ENCODE assay signal across 13 cellular contexts in the genomic region with DNA sequence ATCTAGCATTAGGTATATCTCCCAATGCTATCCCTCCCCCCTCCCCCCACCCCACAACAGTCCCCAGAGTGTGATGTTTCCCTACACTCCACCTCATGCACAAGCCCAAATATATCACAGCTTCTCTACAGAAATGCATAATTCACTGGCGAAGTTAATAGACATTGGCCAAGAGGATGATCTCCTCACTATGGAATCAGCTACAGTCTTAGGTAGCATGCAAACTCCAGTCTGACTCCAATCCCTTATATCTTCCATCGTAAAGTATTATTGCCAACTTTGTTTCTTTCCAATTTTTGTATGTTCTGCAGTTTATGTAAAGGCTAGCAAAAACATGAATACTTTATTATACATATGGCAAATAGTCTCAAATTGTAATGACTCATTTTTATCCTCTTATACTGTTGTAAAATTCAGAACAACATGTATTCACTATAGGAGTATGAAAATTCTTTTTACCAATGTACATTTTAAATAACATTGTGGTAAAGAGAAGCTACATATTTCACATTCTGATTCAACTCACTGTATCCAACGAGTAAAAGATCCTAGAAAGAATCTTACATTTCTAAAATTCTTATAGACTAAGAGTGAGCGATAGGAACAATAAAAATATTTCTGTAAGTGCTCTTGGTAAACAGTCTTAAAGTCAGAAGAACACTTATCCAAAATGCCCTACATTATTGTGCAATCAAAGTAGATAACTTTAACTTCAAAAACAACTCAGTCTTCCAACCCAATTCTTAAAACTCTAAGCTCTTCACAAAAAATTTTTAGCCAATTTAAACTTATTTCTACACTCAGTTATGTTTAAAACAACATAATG. TPM values are rescaled to one million over a fixed set of nuclear protein-coding genes. Genes with fewer than 3 reads are reported as not detected.
DNase-seq lines count a peak whose midpoint lies in the region; ATAC-seq and TF ChIP-seq lines count a peak whose summit lies in the region.
"Had no signal": no experiment of that assay in that cellular context is flagged by ENCODE, and none has a peak within 500 bp of the region (broad histone marks: within the 10 kb centered on the region; RNA-seq: fewer than 3 reads in every experiment).

No MANE protein-coding gene starts in this region.

- CTCF ChIA-PET in activated naive CD4-positive, alpha-beta T cell treated with anti-CD3 and anti-CD28 coated beads, Interleukin-2, amount 10 ng/mL, durations not matched to agents 7 days and 5 days (lab: Charles Lee): no interaction called here
- CTCF ChIA-PET in WTC11 (lab: Charles Lee): interaction anchor here (1.3 to 1.5 kb wide), 2 partner anchors 47 to 182 kb away, joined by 4 to 5 read pairs; no protein-coding TSS in a partner anchor

- no peaks in the 10 kb centered on the region for H3K4me1 Mint-ChIP-seq in activated naive CD4-positive, alpha-beta T cell treated with anti-CD3 and anti-CD28 coated beads, Interleukin-2, amount 10 ng/mL, durations not matched to agents 7 days and 5 days
- H3K4me1 Mint-ChIP-seq in WTC11: no peaks in the 10 kb centered on the region
- H3K4me1 Mint-ChIP-seq: brain had no signal

- H3K9me3 ChIP-seq in left lung: no peaks in the 10 kb centered on the region
- H3K9me3 ChIP-seq in stomach smooth muscle (ENCODE audit: control insufficient read depth in 2 of 2, low read length in 2 of 2): no peaks in the 10 kb centered on the region

- peak overlapping the region in 57 of 59 donors; percentile 6 to 97 (median 84) for H3K27ac ChIP-seq in dorsolateral prefrontal cortex
- peak overlapping the region; percentile 5 to 64 for H3K27ac ChIP-seq in left lung
- no peak overlapping the region for H3K27ac ChIP-seq in stomach smooth muscle (ENCODE audit: low read length)
- H3K27ac ChIP-seq: BLaER1 treated with 17β-estradiol and CSF1 and Interleukin-3, amounts not matched to agents 10 nM and 100 nM; epithelial cell of prostate had no signal

- TF ChIP-seq CTCF in dorsolateral prefrontal cortex (IDR thresholded peaks at IDR 0.05 in 54 of 56, conservative IDR thresholded peaks at IDR 0.05 in 2 of 56; ENCODE audit: low read depth in 1 of 56, partially characterized antibody in 56 of 56) (no peak), left lung (IDR thresholded peaks at IDR 0.05) (no peak), WTC11 (IDR thresholded peaks at IDR 0.05) (no peak)

- H3K36me3 ChIP-seq in left lung: no peaks in the 10 kb centered on the region
- H3K36me3 ChIP-seq in stomach smooth muscle (ENCODE audit: control insufficient read depth in 2 of 2, insufficient read depth in 2 of 2, low read length in 2 of 2): no peaks in the 10 kb centered on the region
- H3K36me3 ChIP-seq: BLaER1 treated with 17β-estradiol and CSF1 and Interleukin-3, amounts not matched to agents 10 nM and 100 nM had no signal

- peak; percentile 82 for ATAC-seq in left lung
- no peak for ATAC-seq in GM19324 (IDR thresholded peaks at IDR 0.05; ENCODE audit: low FRiP score, unreplicated experiment)
- ATAC-seq in GM19035 (IDR thresholded peaks at IDR 0.05; ENCODE audit: unreplicated experiment): no peak
- no peak for ATAC-seq in WTC11

- POLR2A ChIA-PET in WTC11 (lab: Charles Lee): no interaction called here

- H3K27ac Mint-ChIP-seq in activated naive CD4-positive, alpha-beta T cell treated with anti-CD3 and anti-CD28 coated beads, Interleukin-2, amount 10 ng/mL, durations not matched to agents 7 days and 5 days: no peak overlapping the region
- no peak overlapping the region for H3K27ac Mint-ChIP-seq in WTC11

- no peak overlapping the region for H3K4me3 Mint-ChIP-seq in activated naive CD4-positive, alpha-beta T cell treated with anti-CD3 and anti-CD28 coated beads, Interleukin-2, amount 10 ng/mL, durations not matched to agents 7 days and 5 days
- no peak overlapping the region for H3K4me3 Mint-ChIP-seq in WTC11

- H3K9me3 Mint-ChIP-seq in activated naive CD4-positive, alpha-beta T cell treated with anti-CD3 and anti-CD28 coated beads, Interleukin-2, amount 10 ng/mL, durations not matched to agents 7 days and 5 days: no peaks in the 10 kb centered on the region
- peaks cover 5% of the 10 kb centered on the region for H3K9me3 Mint-ChIP-seq in WTC11

- peak overlapping the region in 1 of 2 donors; percentile 33 for H3K9ac ChIP-seq in stomach smooth muscle (ENCODE audit: low read length in 2 of 2)
- H3K9ac ChIP-seq: BLaER1 treated with 17β-estradiol and CSF1 and Interleukin-3, amounts not matched to agents 10 nM and 100 nM had no signal

- peak overlapping the region; percentile 4 to 75 (median 52) for H3K4me3 ChIP-seq in dorsolateral prefrontal cortex
- H3K4me3 ChIP-seq in left lung: peak overlapping the region; percentile 4 to 15
- H3K4me3 ChIP-seq in stomach smooth muscle (ENCODE audit: low read length in 2 of 2): peak overlapping the region; percentile 53 to 57
- H3K4me3 ChIP-seq: BLaER1 treated with 17β-estradiol and CSF1 and Interleukin-3, amounts not matched to agents 10 nM and 100 nM had no signal

- DNase-seq in HCEC 1CT: peak; percentile 25
- no peak for DNase-seq in dorsolateral prefrontal cortex
- DNase-seq in left lung: no peak
- no peak for DNase-seq in activated naive CD4-positive, alpha-beta T cell treated with anti-CD3 and anti-CD28 coated beads, Interleukin-2, amount 10 ng/mL, durations not matched to agents 7 days and 5 days
- DNase-seq in WTC11 (ENCODE audit: low spot score): no peak
- DNase-seq: NCI-H1417 had no signal

- H3K4me1 ChIP-seq in left lung (no peaks in the 10 kb centered on the region), stomach smooth muscle (ENCODE audit: control insufficient read depth, insufficient read depth, low read length) (no peaks in the 10 kb centered on the region)
- H3K4me1 ChIP-seq: BLaER1 treated with 17β-estradiol and CSF1 and Interleukin-3, amounts not matched to agents 10 nM and 100 nM had no signal

- no peaks in the 10 kb centered on the region for H3K27me3 ChIP-seq in dorsolateral prefrontal cortex
- H3K27me3 ChIP-seq in left lung: no peaks in the 10 kb centered on the region
- H3K27me3 ChIP-seq in stomach smooth muscle (ENCODE audit: control insufficient read depth in 1 of 2, insufficient read depth in 2 of 2, low read length in 2 of 2): no peaks in the 10 kb centered on the region
- H3K27me3 ChIP-seq: BLaER1 treated with 17β-estradiol and CSF1 and Interleukin-3, amounts not matched to agents 10 nM and 100 nM had no signal

- intact Hi-C loops in dorsolateral prefrontal cortex (cut with DNase I): loop anchor here (2.0 to 5.0 kb wide), 2 partner anchors 42 to 44 kb away; no protein-coding TSS in a partner anchor
- intact Hi-C loops in left lung (cut with DNase I): no loop called here

- H3K36me3 Mint-ChIP-seq in activated naive CD4-positive, alpha-beta T cell treated with anti-CD3 and anti-CD28 coated beads, Interleukin-2, amount 10 ng/mL, durations not matched to agents 7 days and 5 days: no peaks in the 10 kb centered on the region
- H3K36me3 Mint-ChIP-seq in WTC11: no peaks in the 10 kb centered on the region
- H3K36me3 Mint-ChIP-seq: brain had no signal

- H3K27me3 Mint-ChIP-seq in activated naive CD4-positive, alpha-beta T cell treated with anti-CD3 and anti-CD28 coated beads, Interleukin-2, amount 10 ng/mL, durations not matched to agents 7 days and 5 days: no peaks in the 10 kb centered on the region
- H3K27me3 Mint-ChIP-seq in WTC11 (ENCODE audit: low read depth): no peaks in the 10 kb centered on the region

TF ChIP-seq in WTC11, 78 proteins besides CTCF, POLR2A, EP300 and RAD21:
- TF ChIP-seq, protein P1, sequence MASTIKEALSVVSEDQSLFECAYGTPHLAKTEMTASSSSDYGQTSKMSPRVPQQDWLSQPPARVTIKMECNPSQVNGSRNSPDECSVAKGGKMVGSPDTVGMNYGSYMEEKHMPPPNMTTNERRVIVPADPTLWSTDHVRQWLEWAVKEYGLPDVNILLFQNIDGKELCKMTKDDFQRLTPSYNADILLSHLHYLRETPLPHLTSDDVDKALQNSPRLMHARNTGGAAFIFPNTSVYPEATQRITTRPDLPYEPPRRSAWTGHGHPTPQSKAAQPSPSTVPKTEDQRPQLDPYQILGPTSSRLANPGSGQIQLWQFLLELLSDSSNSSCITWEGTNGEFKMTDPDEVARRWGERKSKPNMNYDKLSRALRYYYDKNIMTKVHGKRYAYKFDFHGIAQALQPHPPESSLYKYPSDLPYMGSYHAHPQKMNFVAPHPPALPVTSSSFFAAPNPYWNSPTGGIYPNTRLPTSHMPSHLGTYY (CRISPR knock-in tag; IDR thresholded peaks at IDR 0.05): no peak
- TF ChIP-seq EMX1 (CRISPR knock-in tag; IDR thresholded peaks at IDR 0.05) (no peak), SMAD4 (CRISPR knock-in tag; IDR thresholded peaks at IDR 0.05) (no peak), ZNF232 (CRISPR knock-in tag; IDR thresholded peaks at IDR 0.05) (no peak), KAT7 (CRISPR knock-in tag; IDR thresholded peaks at IDR 0.05; ENCODE audit: borderline replicate concordance) (no peak), ZNF416 (CRISPR knock-in tag; IDR thresholded peaks at IDR 0.05) (no peak)
- TF ChIP-seq, protein P2, sequence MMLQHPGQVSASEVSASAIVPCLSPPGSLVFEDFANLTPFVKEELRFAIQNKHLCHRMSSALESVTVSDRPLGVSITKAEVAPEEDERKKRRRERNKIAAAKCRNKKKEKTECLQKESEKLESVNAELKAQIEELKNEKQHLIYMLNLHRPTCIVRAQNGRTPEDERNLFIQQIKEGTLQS (CRISPR knock-in tag; conservative IDR thresholded peaks at IDR 0.05): no peak
- TF ChIP-seq, protein P3, sequence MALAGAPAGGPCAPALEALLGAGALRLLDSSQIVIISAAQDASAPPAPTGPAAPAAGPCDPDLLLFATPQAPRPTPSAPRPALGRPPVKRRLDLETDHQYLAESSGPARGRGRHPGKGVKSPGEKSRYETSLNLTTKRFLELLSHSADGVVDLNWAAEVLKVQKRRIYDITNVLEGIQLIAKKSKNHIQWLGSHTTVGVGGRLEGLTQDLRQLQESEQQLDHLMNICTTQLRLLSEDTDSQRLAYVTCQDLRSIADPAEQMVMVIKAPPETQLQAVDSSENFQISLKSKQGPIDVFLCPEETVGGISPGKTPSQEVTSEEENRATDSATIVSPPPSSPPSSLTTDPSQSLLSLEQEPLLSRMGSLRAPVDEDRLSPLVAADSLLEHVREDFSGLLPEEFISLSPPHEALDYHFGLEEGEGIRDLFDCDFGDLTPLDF (CRISPR knock-in tag; IDR thresholded peaks at IDR 0.05): no peak

RNA-seq across cellular contexts. Expression of a gene that starts 0.8 kb away (rescaled TPM):
- total RNA-seq in dorsolateral prefrontal cortex (100 to 1,000 TPM in 39 of 120 experiments, 10 to 100 TPM in 81; 12.2 to 285 (median 71.5) TPM), left lung (10 to 100 TPM; 22.7 to 23.7 TPM), WTC11 (2021) (0.15 to 0.25 TPM (median 0.21 TPM) in 3 replicates)
- total RNA-seq: kidney epithelial cell had no signal

Comparison
In these comparisons a context has a peak if more than half of its experiments do, and no peak if none do; other contexts are left out.
1. RNA of a gene that starts 0.8 kb away (total RNA-seq): 12.2 to 285 TPM in dorsolateral prefrontal cortex and 22.7 to 23.7 TPM in left lung; 0.15 to 0.25 TPM in WTC11; every median in the first group is over 10 times any median in the second.
2. intact Hi-C loops: an anchor here in dorsolateral prefrontal cortex (2.0 to 5.0 kb wide); none called in left lung.
3. Peak in every context shown above with its lines, with median percentiles within 50 percentile points of each other: H3K4me3 ChIP-seq.